In the genomic region with DNA sequence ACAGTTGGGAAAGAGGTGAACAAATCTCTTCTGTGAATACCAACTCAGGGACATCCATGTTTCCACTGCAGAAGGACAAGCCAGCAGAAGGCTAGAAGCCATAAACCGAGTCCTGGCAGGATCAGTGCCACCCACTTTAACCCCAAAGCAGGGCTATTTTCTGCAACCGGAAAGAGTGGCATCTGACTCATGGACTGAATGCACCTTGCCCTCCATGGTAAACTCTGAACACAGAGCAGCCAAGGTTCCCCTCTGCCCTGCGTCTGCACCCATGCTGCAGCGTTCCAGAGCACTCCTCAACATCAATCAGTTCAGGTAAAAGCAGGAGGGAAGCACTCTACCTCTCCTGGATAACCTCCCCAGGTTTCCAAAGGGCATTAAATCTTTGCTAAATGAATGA, we compare ENCODE assay signal across 6 cellular contexts. TPM values are rescaled to one million over a fixed set of nuclear protein-coding genes. Genes with fewer than 3 reads are reported as not detected.
A peak's percentile ranks its signal among the peaks of the same experiment; 100 is the strongest.
DNase-seq lines count a peak whose midpoint lies in the region; TF ChIP-seq lines count a peak whose summit lies in the region.

No MANE protein-coding gene starts in this region.

- POLR2A ChIA-PET in BJ (lab: Charles Lee), result no interaction called here

- DNase-seq in BJ (ENCODE audit: low read depth), result no peak
- DNase-seq in RPMI8226, result peak; percentile 51
- DNase-seq in epithelial cell of prostate (ENCODE audit: low read depth, low spot score), result no peak
- peak; percentile 51 for DNase-seq in spleen
- no peak for DNase-seq in GOT3 (lab: John Stamatoyannopoulos, UW)
- DNase-seq in NK-92 (lab: John Stamatoyannopoulos, UW; ENCODE audit: unreplicated experiment), result no peak

- intact Hi-C loops in spleen (cut with DNase I; ENCODE audit: low total_unique reads), result no loop called here

- no peak for TF ChIP-seq POLR2A in spleen (IDR thresholded peaks at IDR 0.05)

- TF ChIP-seq CTCF in BJ (IDR thresholded peaks at IDR 0.05; ENCODE audit: insufficient read depth, low read depth, low read length) (no peak), spleen (IDR thresholded peaks at IDR 0.05 in 8 of 11, conservative IDR thresholded peaks at IDR 0.05 in 3 of 11) (no peak)

- H3K27me3 ChIP-seq in BJ (ENCODE audit: control insufficient read depth, insufficient read depth, low read length) (no peaks in the 10 kb centered on the region), spleen (replicated peaks in 1 of 7) (no peaks in the 10 kb centered on the region)

- H3K9me3 ChIP-seq in spleen, result no peaks in the 10 kb centered on the region

- WGBS in spleen, 5 donors, result 28 to 47% (median 29%) methylated on average over 4 of the region's 4 CpGs

- no peaks in the 10 kb centered on the region for H3K36me3 ChIP-seq in BJ (ENCODE audit: control insufficient read depth, insufficient read depth, low read length)
- H3K36me3 ChIP-seq in spleen, result peaks cover 0 to 27% (median 3%) of the 10 kb centered on the region in 6 donors

- H3K4me3 ChIP-seq in BJ (ENCODE audit: low read depth, low read length) (peak overlapping the region; percentile 74), spleen (peak overlapping the region; percentile 56 to 93 (median 84))

- H3K27ac ChIP-seq in epithelial cell of prostate (peak overlapping the region; percentile 93), spleen (peak overlapping the region; percentile 91 to 99 (median 98))

- H3K4me1 ChIP-seq in spleen, result peaks cover 36 to 54% (median 45%) of the 10 kb centered on the region in 6 donors

- CTCF ChIA-PET in BJ (lab: Yijun Ruan, JAX), result no interaction called here

RNA-seq across cellular contexts. Expression of a gene that starts 0.8 kb away (rescaled TPM):
- polyA plus RNA-seq in BJ (2011; rRNA removed), result 63.5 and 76.8 TPM in 2 replicates
- 14.5 and 35.8 TPM in 2 replicates for polyA minus RNA-seq in BJ (2011; rRNA and poly(A)+ RNA removed)
- 10 to 100 TPM; 45.3 to 52.6 (median 46.8) TPM for total RNA-seq in spleen
- polyA plus RNA-seq in spleen, result 10 to 100 TPM; 27.2 to 53.2 (median 38.0) TPM

RNA-seq across cellular contexts. Expression of a gene that starts 15.3 kb away (rescaled TPM):
- 0.04 and 0.05 TPM in 2 replicates for polyA plus RNA-seq in BJ (2011; rRNA removed)
- polyA minus RNA-seq in BJ (2011; rRNA and poly(A)+ RNA removed), result 0.24 TPM in 1 of 2 replicates, not detected in the other
- total RNA-seq in spleen, result 1 to 10 TPM in 1 of 7 donors, under 1 TPM in 3, not detected in 3; 0.14 to 1.8 (median 0.35) TPM
- under 1 TPM; 0.03 to 0.17 (median 0.10) TPM for polyA plus RNA-seq in spleen

RNA-seq across cellular contexts. Expression of a gene that starts 30.6 kb away (rescaled TPM):
- polyA plus RNA-seq in BJ (2011; rRNA removed) (2.4 and 4.8 TPM in 2 replicates), spleen (1 to 10 TPM; 1.9 to 4.3 (median 3.2) TPM)
- 12.4 and 17.6 TPM in 2 replicates for polyA minus RNA-seq in BJ (2011; rRNA and poly(A)+ RNA removed)
- total RNA-seq in spleen, result 10 to 100 TPM in 3 of 7 donors, 1 to 10 TPM in 4; 7.3 to 13.4 (median 9.9) TPM

RNA-seq across cellular contexts. Expression of a gene that starts 30.9 kb away (rescaled TPM):
- polyA plus RNA-seq in BJ (2011; rRNA removed) (60.5 and 102 TPM in 2 replicates), spleen (100 to 1,000 TPM; 166 to 247 (median 212) TPM)
- 17.8 and 34.4 TPM in 2 replicates for polyA minus RNA-seq in BJ (2011; rRNA and poly(A)+ RNA removed)
- total RNA-seq in spleen, result 10 to 100 TPM; 31.7 to 83.2 (median 77.3) TPM

Comparison
In these comparisons a context has a peak if more than half of its experiments do, and no peak if none do; other contexts are left out.
1. DNase-seq: peak in RPMI8226 (single experiment) and spleen (single experiment); none in BJ (single experiment), epithelial cell of prostate (single experiment), GOT3 (single experiment) and NK-92 (single experiment).